ENCODE assay signal across 2 cellular contexts in the genomic region with DNA sequence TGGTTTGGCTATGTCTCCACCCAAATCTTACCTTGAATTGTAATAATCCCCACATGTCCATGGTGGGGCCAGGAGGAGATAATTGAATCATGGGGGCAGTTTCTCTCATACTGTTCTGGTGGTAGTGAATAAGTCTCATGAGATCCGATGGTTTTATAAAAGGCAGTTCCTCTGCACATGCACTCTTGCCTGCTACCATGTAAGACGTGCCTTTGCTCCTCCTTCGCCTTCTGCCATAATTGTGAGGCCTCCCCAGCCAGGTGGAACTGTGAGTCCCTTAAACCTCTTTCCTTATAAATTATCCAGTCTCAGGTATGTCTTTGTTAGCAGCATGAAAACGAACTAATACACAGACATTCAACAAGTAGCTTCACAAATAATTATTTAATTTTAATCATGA. TPM values are rescaled to one million over a fixed set of nuclear protein-coding genes. Genes with fewer than 3 reads are reported as not detected.
"Had no signal": no experiment of that assay in that cellular context is flagged by ENCODE, and none has a peak within 500 bp of the region (broad histone marks: within the 10 kb centered on the region; RNA-seq: fewer than 3 reads in every experiment).

No MANE protein-coding gene starts in this region.

RNA-seq across cellular contexts. Expression of gene RUNX3, which starts 49.2 kb away (rescaled TPM):
- total RNA-seq: cardiac muscle cell had no signal
- polyA plus RNA-seq: cardiac muscle cell, SK-N-SH had no signal
